39 cellular contexts compared by ENCODE assay signal in genomic region chr2:49178656-49179055, GRCh38. TPM values are rescaled to one million over a fixed set of nuclear protein-coding genes. Genes with fewer than 3 reads are reported as not detected.
"Had no signal": no experiment of that assay in that cellular context is flagged by ENCODE, and none has a peak within 500 bp of the region (broad histone marks: within the 10 kb centered on the region; RNA-seq: fewer than 3 reads in every experiment).

No MANE protein-coding gene starts in this region.

- H3K36me3 ChIP-seq: MG63 had no signal

- H3K4me3 ChIP-seq: MG63 had no signal

- H3K9ac ChIP-seq: KMS-11 had no signal

- H3K27me3 ChIP-seq: MG63 had no signal

- DNase-seq: Karpas-422, Kasumi-1, KG1, MG63, MM.1S, MV-4-11, NCI-H1048, NCI-H1092, NCI-H1092 treated with DMSO at 0.1 percent for 48 hours, NCI-H1105, NCI-H1105 treated with DMSO at 0.1 percent for 48 hours, NCI-H1417, NCI-H1417 treated with DMSO at 0.1 percent for 48 hours, NCI-H1436, NCI-H1436 treated with DMSO at 0.1 percent for 48 hours, NCI-H146, NCI-H1694, NCI-H1694 treated with DMSO at 0.1 percent for 48 hours, NCI-H187, NCI-H187 treated with DMSO at 0.1 percent for 48 hours, NCI-H1930, NCI-H2029, NCI-H2029 treated with DMSO at 0.1 percent for 48 hours, NCI-H2081, NCI-H2081 treated with DMSO at 0.1 percent for 48 hours, NCI-H2107, NCI-H2171, NCI-H2171 treated with DMSO at 0.1 percent for 48 hours, NCI-H2227 treated with DMSO at 0.1 percent for 48 hours, NCI-H226, NCI-H345, NCI-H446, NCI-H446 treated with DMSO at 0.1 percent for 48 hours, NCI-H510A had no signal

- H3K4me2 ChIP-seq: KMS-11 had no signal

- H3K27ac ChIP-seq: KMS-11 had no signal

- H3K9me3 ChIP-seq: MG63 had no signal

RNA-seq across cellular contexts. Expression of gene FSHR, which starts 24.3 kb away (rescaled TPM):
- total RNA-seq: LHCN-M2, M059J, MCF 10A, NCI-H460 had no signal
